In genomic region chr4:16581117-16581516, GRCh38 we compare ENCODE assay signal across 29 cellular contexts.
"Had no signal": no experiment of that assay in that cellular context is flagged by ENCODE, and none has a peak within 500 bp of the region (broad histone marks: within the 10 kb centered on the region; RNA-seq: fewer than 3 reads in every experiment).

No MANE protein-coding gene starts in this region.

- H3K4me1 Mint-ChIP-seq: stimulated activated effector memory CD8-positive, alpha-beta T cell treated with anti-CD3 and anti-CD28 coated beads, Interleukin-12 subunit alpha, Interleukin-12 subunit beta, amount 100 ng/mL, for 72 hours; stimulated activated memory B cell treated with anti-CD40 and anti-IgM and Interleukin-4, amounts not matched to agents 10 μg/mL and 1 μg/mL and 100 μg/mL, for 72 hours; stimulated activated naive B cell treated with anti-CD40 and anti-IgM and Interleukin-4, amounts not matched to agents 10 μg/mL and 1 μg/mL and 100 μg/mL, for 72 hours; stimulated activated naive CD8-positive, alpha-beta T cell treated with anti-CD3 and anti-CD28 coated beads, Interleukin-15, amount 100 ng/mL, for 72 hours had no signal

- H3K9me3 Mint-ChIP-seq: stimulated activated effector memory CD8-positive, alpha-beta T cell treated with anti-CD3 and anti-CD28 coated beads, Interleukin-12 subunit alpha, Interleukin-12 subunit beta, amount 100 ng/mL, for 72 hours; stimulated activated naive CD8-positive, alpha-beta T cell treated with anti-CD3 and anti-CD28 coated beads, Interleukin-15, amount 100 ng/mL, for 72 hours; stimulated activated naive CD8-positive, alpha-beta T cell treated with anti-CD3 and anti-CD28 coated beads, Interleukin-15, Interleukin-2, amounts not matched to agents 100 ng/mL and 50 ng/mL, for 24 hours; type B pancreatic cell had no signal

- ATAC-seq: stimulated activated effector memory CD8-positive, alpha-beta T cell treated with anti-CD3 and anti-CD28 coated beads, Interleukin-12 subunit alpha, Interleukin-12 subunit beta, amount 100 ng/mL, for 72 hours; stimulated activated memory B cell treated with anti-CD40 and anti-IgM and Interleukin-4, amounts not matched to agents 10 μg/mL and 1 μg/mL and 100 μg/mL, for 72 hours; stimulated activated naive B cell treated with anti-CD40 and anti-IgM and Interleukin-4, amounts not matched to agents 10 μg/mL and 1 μg/mL and 100 μg/mL, for 72 hours; stimulated activated naive CD8-positive, alpha-beta T cell treated with anti-CD3 and anti-CD28 coated beads, Interleukin-15, amount 100 ng/mL, for 72 hours; stimulated activated naive CD8-positive, alpha-beta T cell treated with anti-CD3 and anti-CD28 coated beads, Interleukin-15, Interleukin-2, amounts not matched to agents 100 U/mL and 50 U/mL, for 24 hours; upper lobe of right lung had no signal

- H3K4me3 ChIP-seq: stomach, suprapubic skin, testis, thoracic aorta, thyroid gland, tibial artery, tibial nerve, transverse colon, upper lobe of left lung, upper lobe of right lung, uterus, vagina had no signal

- H3K36me3 ChIP-seq: suprapubic skin, thoracic aorta, thyroid gland, tibial artery, tibial nerve, transverse colon, upper lobe of right lung, uterus, vagina had no signal

- H3K9me3 ChIP-seq: stomach, suprapubic skin, testis, thoracic aorta, thyroid gland, tibial artery, tibial nerve, transverse colon, upper lobe of left lung, upper lobe of right lung, uterus, vagina had no signal

- H3K27ac Mint-ChIP-seq: stimulated activated effector memory CD8-positive, alpha-beta T cell treated with anti-CD3 and anti-CD28 coated beads, Interleukin-12 subunit alpha, Interleukin-12 subunit beta, amount 100 ng/mL, for 72 hours; stimulated activated memory B cell treated with anti-CD40 and anti-IgM and Interleukin-4, amounts not matched to agents 10 μg/mL and 1 μg/mL and 100 μg/mL, for 72 hours; stimulated activated naive B cell treated with anti-CD40 and anti-IgM and Interleukin-4, amounts not matched to agents 10 μg/mL and 1 μg/mL and 100 μg/mL, for 72 hours; stimulated activated naive CD8-positive, alpha-beta T cell treated with anti-CD3 and anti-CD28 coated beads, Interleukin-15, amount 100 ng/mL, for 72 hours; stimulated activated naive CD8-positive, alpha-beta T cell treated with anti-CD3 and anti-CD28 coated beads, Interleukin-15, Interleukin-2, amounts not matched to agents 100 ng/mL and 50 ng/mL, for 24 hours; type B pancreatic cell had no signal

- H3K36me3 Mint-ChIP-seq: stimulated activated effector memory CD8-positive, alpha-beta T cell treated with anti-CD3 and anti-CD28 coated beads, Interleukin-12 subunit alpha, Interleukin-12 subunit beta, amount 100 ng/mL, for 72 hours; stimulated activated memory B cell treated with anti-CD40 and anti-IgM and Interleukin-4, amounts not matched to agents 10 μg/mL and 1 μg/mL and 100 μg/mL, for 72 hours; stimulated activated naive B cell treated with anti-CD40 and anti-IgM and Interleukin-4, amounts not matched to agents 10 μg/mL and 1 μg/mL and 100 μg/mL, for 72 hours; type B pancreatic cell had no signal

- FAIRE-seq: urothelium cell line had no signal

- DNase-seq: stimulated activated CD4-positive, alpha-beta T cell treated with anti-CD3 and anti-CD28 coated beads, Interleukin-2, amount 100 ng/mL, for 48 hours; stimulated activated CD4-positive, alpha-beta T cell treated with anti-CD3 and anti-CD28 coated beads, Interleukin-4, amount 100 ng/mL, for 1 hour; stimulated activated CD4-positive, alpha-beta T cell treated with anti-CD3 and anti-CD28 coated beads, Interleukin-4, amount 100 ng/mL, for 24 hours; stimulated activated CD4-positive, alpha-beta T cell treated with anti-CD3 and anti-CD28 coated beads, Interleukin-4, amount 100 ng/mL, for 4 hours; stimulated activated CD8-positive, alpha-beta memory T cell treated with anti-CD3 and anti-CD28 coated beads, Interleukin-4, amount 100 ng/mL, for 48 hours; stimulated activated naive B cell treated with anti-CD40 and anti-IgM and Interleukin-4, amounts not matched to agents 10 μg/mL and 1 μg/mL and 100 μg/mL, for 72 hours; stimulated activated naive CD4-positive, alpha-beta T cell; stimulated activated naive CD4-positive, alpha-beta T cell treated with Interleukin-2 at 50 U/mL for 16 hours; stimulated activated naive CD8-positive, alpha-beta T cell treated with anti-CD3 and anti-CD28 coated beads, Interleukin-15, amount 100 ng/mL, for 72 hours; stimulated activated naive CD8-positive, alpha-beta T cell treated with anti-CD3 and anti-CD28 coated beads, Interleukin-15, Interleukin-2, amounts not matched to agents 100 U/mL and 50 U/mL, for 24 hours; stomach; substantia nigra; testis; thyroid gland; tibial artery; transverse colon; trophoblast cell; upper lobe of left lung; upper lobe of right lung; uterus had no signal

- H3K4me1 ChIP-seq: stomach, suprapubic skin, testis, tibial artery, transverse colon, upper lobe of left lung, upper lobe of right lung, uterus, vagina had no signal

- H3K4me3 Mint-ChIP-seq: stimulated activated effector memory CD8-positive, alpha-beta T cell treated with anti-CD3 and anti-CD28 coated beads, Interleukin-12 subunit alpha, Interleukin-12 subunit beta, amount 100 ng/mL, for 72 hours; stimulated activated memory B cell treated with anti-CD40 and anti-IgM and Interleukin-4, amounts not matched to agents 10 μg/mL and 1 μg/mL and 100 μg/mL, for 72 hours; stimulated activated naive B cell treated with anti-CD40 and anti-IgM and Interleukin-4, amounts not matched to agents 10 μg/mL and 1 μg/mL and 100 μg/mL, for 72 hours; stimulated activated naive CD8-positive, alpha-beta T cell treated with anti-CD3 and anti-CD28 coated beads, Interleukin-15, amount 100 ng/mL, for 72 hours; stimulated activated naive CD8-positive, alpha-beta T cell treated with anti-CD3 and anti-CD28 coated beads, Interleukin-15, Interleukin-2, amounts not matched to agents 100 ng/mL and 50 ng/mL, for 24 hours; type B pancreatic cell had no signal

- H3K27me3 ChIP-seq: stomach, suprapubic skin, testis, thyroid gland, tibial artery, tibial nerve, transverse colon, upper lobe of left lung, upper lobe of right lung, uterus, vagina had no signal

- H3K27me3 Mint-ChIP-seq: stimulated activated memory B cell treated with anti-CD40 and anti-IgM and Interleukin-4, amounts not matched to agents 10 μg/mL and 1 μg/mL and 100 μg/mL, for 72 hours; stimulated activated naive B cell treated with anti-CD40 and anti-IgM and Interleukin-4, amounts not matched to agents 10 μg/mL and 1 μg/mL and 100 μg/mL, for 72 hours; stimulated activated naive CD8-positive, alpha-beta T cell treated with anti-CD3 and anti-CD28 coated beads, Interleukin-15, amount 100 ng/mL, for 72 hours; stimulated activated naive CD8-positive, alpha-beta T cell treated with anti-CD3 and anti-CD28 coated beads, Interleukin-15, Interleukin-2, amounts not matched to agents 100 ng/mL and 50 ng/mL, for 24 hours; type B pancreatic cell had no signal

- H3K27ac ChIP-seq: stomach, suprapubic skin, testis, thoracic aorta, thyroid gland, tibial artery, tibial nerve, transverse colon, upper lobe of left lung, upper lobe of right lung, vagina had no signal
